12 cellular contexts compared by ENCODE assay signal in genomic region chr1:202205523-202206190, GRCh38. TPM values are rescaled to one million over a fixed set of nuclear protein-coding genes. Genes with fewer than 3 reads are reported as not detected.
DNase-seq lines count a peak whose midpoint lies in the region; ATAC-seq, FAIRE-seq and TF ChIP-seq lines count a peak whose summit lies in the region.
"Had no signal": no experiment of that assay in that cellular context is flagged by ENCODE, and none has a peak within 500 bp of the region (broad histone marks: within the 10 kb centered on the region; RNA-seq: fewer than 3 reads in every experiment).

No MANE protein-coding gene starts in this region.

- H2BK12ac ChIP-seq in neuronal stem cell (ENCODE audit: low read length): peak overlapping the region; percentile 8

- H3K18ac ChIP-seq in neuronal stem cell (ENCODE audit: low read length): peak overlapping the region; percentile 1

- H2AFZ ChIP-seq in neuronal stem cell (ENCODE audit: low read length): no peak overlapping the region

- H3K36me3 ChIP-seq in neuronal stem cell (replicated peaks in 1 of 2; ENCODE audit: control insufficient read depth in 2 of 2, insufficient read depth in 2 of 2, low read length in 2 of 2) (no peaks in the 10 kb centered on the region), pancreas (no peaks in the 10 kb centered on the region)

- no peak overlapping the region for H2AK5ac ChIP-seq in neuronal stem cell (ENCODE audit: low read depth, low read length)

- no peak overlapping the region for H3K4me2 ChIP-seq in neuronal stem cell (ENCODE audit: insufficient read depth, low read length, poor library complexity, severe bottlenecking)

- H3K4me3 ChIP-seq in neuronal stem cell (ENCODE audit: low read length in 2 of 2) (peak overlapping the region in 1 of 2 donors; percentile 52), pancreas (no peak overlapping the region)

- no peak overlapping the region for H2BK5ac ChIP-seq in neuronal stem cell (ENCODE audit: low read length)

- H3K14ac ChIP-seq in neuronal stem cell (ENCODE audit: low read length): peak overlapping the region; percentile 28

- no peak for FAIRE-seq in pancreas (lab: Jason Lieb, UNC)

- H3K79me1 ChIP-seq in neuronal stem cell (ENCODE audit: low read depth, low read length): no peaks in the 10 kb centered on the region

- TF ChIP-seq CTCF in GM12873 (IDR thresholded peaks at IDR 0.05; ENCODE audit: insufficient read depth, low read depth, low read length, missing control alignments) (peak; percentile 29), pancreas (IDR thresholded peaks at IDR 0.05) (no peak)

- H3K4me1 ChIP-seq in neuronal stem cell (ENCODE audit: control insufficient read depth in 2 of 2, insufficient read depth in 1 of 2, low read depth in 1 of 2, low read length in 2 of 2) (peaks cover 0 to 17% of the 10 kb centered on the region in 2 donors), pancreas (no peaks in the 10 kb centered on the region)
- H3K4me1 ChIP-seq: Caco-2 had no signal

- peak overlapping the region; percentile 87 for H4K91ac ChIP-seq in neuronal stem cell (ENCODE audit: low read depth, low read length, poor library complexity)

- no peak overlapping the region for H2BK120ac ChIP-seq in neuronal stem cell (ENCODE audit: low read depth, low read length)

- DNase-seq in NCI-H69 (lab: John Stamatoyannopoulos, UW) (peak; percentile 60), dermis blood vessel endothelial cell (peak; percentile 30), neuronal stem cell (ENCODE audit: low spot score) (no peak), HuH-7.5 (ENCODE audit: low spot score) (no peak), pancreas (no peak)
- DNase-seq: Caco-2, NCI-H1092 treated with DMSO at 0.1 percent for 48 hours, NCI-H446, T1000 had no signal

- WGBS in neuronal stem cell (ENCODE audit: extremely low coverage in 2 of 2, insufficient read length in 2 of 2, insufficient replicate concordance in 1 of 2), 2 donors: 100% methylated on average over 3 of the region's 5 CpGs
- WGBS in pancreas, 2 donors: 51% methylated on average over 5 of the region's 5 CpGs

- H3K9me3 ChIP-seq in neuronal stem cell (replicated peaks in 1 of 2; ENCODE audit: control insufficient read depth in 2 of 2, insufficient read depth in 1 of 2, low read depth in 1 of 2, low read length in 2 of 2) (no peaks in the 10 kb centered on the region), pancreas (no peaks in the 10 kb centered on the region)
- H3K9me3 ChIP-seq: Caco-2 had no signal

- peak overlapping the region; percentile 49 for H3K23ac ChIP-seq in neuronal stem cell (ENCODE audit: low read depth, low read length, poor library complexity)

- intact Hi-C loops in pancreas (cut with DNase I): no loop called here

- no peak overlapping the region for H3K4ac ChIP-seq in neuronal stem cell (ENCODE audit: low read length)

- H3K27ac ChIP-seq in neuronal stem cell (replicated peaks; ENCODE audit: low read length): peak overlapping the region; percentile 19
- no peak overlapping the region for H3K27ac ChIP-seq in pancreas

- no peak for ATAC-seq in GM18519 (IDR thresholded peaks at IDR 0.05; ENCODE audit: low FRiP score, unreplicated experiment)
- no peak for ATAC-seq in pancreas
- ATAC-seq: sciatic nerve had no signal

- H2BK15ac ChIP-seq in neuronal stem cell (ENCODE audit: low read length): no peak overlapping the region

- H3K27me3 ChIP-seq in neuronal stem cell (ENCODE audit: control insufficient read depth in 3 of 3, insufficient read depth in 3 of 3, low read depth in 1 of 3, low read length in 3 of 3) (peaks cover 0 to 25% (median 0%) of the 10 kb centered on the region in 3 experiments), pancreas (no peaks in the 10 kb centered on the region)

- no peak overlapping the region for H4K8ac ChIP-seq in neuronal stem cell (ENCODE audit: low read depth, low read length)

- peak overlapping the region; percentile 63 for H3K9ac ChIP-seq in neuronal stem cell (ENCODE audit: low read depth, low read length, poor library complexity)

RNA-seq across cellular contexts. Expression of gene LGR6, which starts 12.1 kb away (rescaled TPM):
- not detected in 2 replicates for total RNA-seq in dermis blood vessel endothelial cell
- polyA plus RNA-seq in neuronal stem cell (2013, experiment 1 of 2): 0.21 TPM
- polyA plus RNA-seq in neuronal stem cell (2013, experiment 2 of 2): 0.15 TPM
- under 1 TPM in 3 of 6 donors, not detected in 3; 0.06 to 0.20 (median 0.06) TPM for total RNA-seq in pancreas
- under 1 TPM; 0.15 to 0.47 TPM for polyA plus RNA-seq in pancreas

RNA-seq across cellular contexts. Expression of gene PTPN7, which starts 45.3 kb away (rescaled TPM):
- total RNA-seq in dermis blood vessel endothelial cell: 0.09 and 0.68 TPM in 2 replicates
- polyA plus RNA-seq in neuronal stem cell (2013, experiment 1 of 2): not detected
- not detected for polyA plus RNA-seq in neuronal stem cell (2013, experiment 2 of 2)
- total RNA-seq in pancreas: 1 to 10 TPM in 4 of 6 donors, under 1 TPM in 2; 0.23 to 2.9 (median 1.0) TPM
- polyA plus RNA-seq in pancreas: 1 to 10 TPM in 1 of 2 donors, under 1 TPM in 1; 0.61 to 1.2 TPM
- total RNA-seq: Caco-2 had no signal

Comparison
In these comparisons a context has a peak if more than half of its experiments do, and no peak if none do; other contexts are left out.
1. DNase-seq: peak in NCI-H69 (single experiment) and dermis blood vessel endothelial cell (single experiment); none in neuronal stem cell (single experiment), HuH-7.5 (single experiment) and pancreas (0 of 6).